ENCODE assay signal across 26 cellular contexts in genomic region chr12:108090107-108090899, GRCh38. TPM values are rescaled to one million over a fixed set of nuclear protein-coding genes. Genes with fewer than 3 reads are reported as not detected.
A peak's percentile ranks its signal among the peaks of the same experiment; 100 is the strongest.
DNase-seq lines count a peak whose midpoint lies in the region; ATAC-seq, FAIRE-seq and TF ChIP-seq lines count a peak whose summit lies in the region.
"Had no signal": no experiment of that assay in that cellular context is flagged by ENCODE, and none has a peak within 500 bp of the region (broad histone marks: within the 10 kb centered on the region; RNA-seq: fewer than 3 reads in every experiment).

No MANE protein-coding gene starts in this region.

- no peaks in the 10 kb centered on the region for H3K36me3 ChIP-seq in ES-I3 (ENCODE audit: insufficient read depth, low read length)
- no peaks in the 10 kb centered on the region for H3K36me3 ChIP-seq in HUES48 (ENCODE audit: control insufficient read depth, insufficient read depth, low read length)
- no peaks in the 10 kb centered on the region for H3K36me3 ChIP-seq in iPS-15b (ENCODE audit: control insufficient read depth, insufficient read depth, low read length)
- no peaks in the 10 kb centered on the region for H3K36me3 ChIP-seq in pancreas
- H3K36me3 ChIP-seq: brain microvascular endothelial cell, right atrium auricular region, SJSA1 had no signal

- peaks cover 9% of the 10 kb centered on the region; the same call in 1 of the 2 replicates for H3K9me3 ChIP-seq in ES-I3 (ENCODE audit: control insufficient read depth, insufficient read depth, low read length)
- H3K9me3 ChIP-seq in HUES48 (ENCODE audit: control insufficient read depth, insufficient read depth, low read length) = no peaks in the 10 kb centered on the region
- H3K9me3 ChIP-seq in iPS-15b (ENCODE audit: control insufficient read depth, insufficient read depth, low read length) = no peaks in the 10 kb centered on the region
- no peaks in the 10 kb centered on the region for H3K9me3 ChIP-seq in pancreas
- H3K9me3 ChIP-seq: SJSA1 had no signal

- no peak for TF ChIP-seq POLR2A in H54 (IDR thresholded peaks at IDR 0.05; ENCODE audit: low read depth, low read length)

- peak; percentile 17 for DNase-seq in RPMI8226
- no peak for DNase-seq in NCI-H1092 treated with DMSO at 0.1 percent for 48 hours (lab: John Stamatoyannopoulos, UW)
- no peak for DNase-seq in pancreas
- no peak for DNase-seq in H54 (ENCODE audit: insufficient read length, low spot score)
- DNase-seq: activated CD4-positive, alpha-beta memory T cell treated with anti-CD3 and anti-CD28 coated beads, Interleukin-2, amount 10 ng/mL, durations not matched to agents 7 days and 5 days; activated CD4-positive, alpha-beta T cell treated with anti-CD3 and anti-CD28 coated beads for 1 hour; activated CD8-positive, alpha-beta memory T cell treated with anti-CD3 and anti-CD28 coated beads, Interleukin-2, amount 50 U/mL, for 48 hours; activated naive CD4-positive, alpha-beta T cell treated with anti-CD3 and anti-CD28 coated beads, Interleukin-2, amount 10 ng/mL, durations not matched to agents 7 days and 5 days; brain microvascular endothelial cell; HFFc6; mucosa of descending colon; NCI-H1105 treated with DMSO at 0.1 percent for 48 hours; nephron progenitor cell; stimulated activated CD4-positive, alpha-beta T cell treated with anti-CD3 and anti-CD28 coated beads, Interleukin-4, amount 100 ng/mL, for 1 hour had no signal

- TF ChIP-seq CTCF in pancreas (IDR thresholded peaks at IDR 0.05) = no peak

- no peaks in the 10 kb centered on the region for H3K27me3 ChIP-seq in HUES48 (ENCODE audit: control insufficient read depth, insufficient read depth, low read length)
- H3K27me3 ChIP-seq in iPS-15b (ENCODE audit: control insufficient read depth, insufficient read depth, low read length) = no peaks in the 10 kb centered on the region
- no peaks in the 10 kb centered on the region for H3K27me3 ChIP-seq in pancreas
- H3K27me3 ChIP-seq: brain microvascular endothelial cell, right atrium auricular region, SJSA1 had no signal

- no peak for FAIRE-seq in pancreas (lab: Jason Lieb, UNC)
- no peak for FAIRE-seq in H54 (lab: Jason Lieb, UNC)
- FAIRE-seq: GM12892, TTC549 had no signal

- H3K4me3 ChIP-seq in HUES48 (ENCODE audit: low read depth, low read length) (no peak overlapping the region), iPS-15b (ENCODE audit: low read depth, low read length) (no peak overlapping the region), pancreas (no peak overlapping the region)
- H3K4me3 ChIP-seq: lung, mucosa of descending colon, right atrium auricular region, SJSA1 had no signal

- intact Hi-C loops in pancreas (cut with DNase I) = no loop called here

- whole genome bisulfite sequencing in pancreas, 2 donors = 50 to 63% methylated on average over 13 of the region's 13 CpGs

- H3K9ac ChIP-seq in ES-I3 (ENCODE audit: low read depth, low read length) = peak overlapping the region; percentile 35
- no peak overlapping the region for H3K9ac ChIP-seq in HUES48 (ENCODE audit: low read depth, low read length)
- peak overlapping the region; percentile 26 for H3K9ac ChIP-seq in iPS-15b (ENCODE audit: low read depth, low read length)
- H3K9ac ChIP-seq: parathyroid adenoma had no signal

- H3K4me1 ChIP-seq in ES-I3 (ENCODE audit: insufficient read depth, low read length) (peaks cover 13% of the 10 kb centered on the region), HUES48 (ENCODE audit: control insufficient read depth, insufficient read depth, low read length) (no peaks in the 10 kb centered on the region), iPS-15b (ENCODE audit: control insufficient read depth, insufficient read depth, low read length) (peaks cover 7% of the 10 kb centered on the region), pancreas (no peaks in the 10 kb centered on the region)
- H3K4me1 ChIP-seq: parathyroid adenoma, right atrium auricular region, SJSA1 had no signal

- no peak for ATAC-seq in pancreas
- ATAC-seq: mucosa of descending colon had no signal

- H3K27ac ChIP-seq in HUES48 (ENCODE audit: low read depth, low read length) (peak overlapping the region; percentile 9), pancreas (no peak overlapping the region)
- H3K27ac ChIP-seq: brain microvascular endothelial cell, C4-2B, parathyroid adenoma, right atrium auricular region, SJSA1 had no signal

RNA-seq across cellular contexts. Expression of gene WSCD2, which starts 38.8 kb away (rescaled TPM):
- 1 to 10 TPM in 3 of 6 donors, under 1 TPM in 2, not detected in 1; 0.14 to 2.6 (median 1.1) TPM for total RNA-seq in pancreas
- 1 to 10 TPM in 1 of 2 donors, under 1 TPM in 1; 0.72 to 5.8 TPM for polyA plus RNA-seq in pancreas
- total RNA-seq: activated CD4-positive, alpha-beta memory T cell treated with anti-CD3 and anti-CD28 coated beads, Interleukin-2, amount 10 ng/mL, durations not matched to agents 7 days and 5 days; HFFc6; NCI-H460; SJSA1; T-helper 1 cell treated with Interleukin-12 subunit alpha and Interleukin-12 subunit beta and Interleukin-4 antibody, amounts not matched to agents 30 ng/mL and 1 ng/mL, for 36 hours had no signal
